Comparison of ENCODE assay signal across 1 cellular context in the genomic region with DNA sequence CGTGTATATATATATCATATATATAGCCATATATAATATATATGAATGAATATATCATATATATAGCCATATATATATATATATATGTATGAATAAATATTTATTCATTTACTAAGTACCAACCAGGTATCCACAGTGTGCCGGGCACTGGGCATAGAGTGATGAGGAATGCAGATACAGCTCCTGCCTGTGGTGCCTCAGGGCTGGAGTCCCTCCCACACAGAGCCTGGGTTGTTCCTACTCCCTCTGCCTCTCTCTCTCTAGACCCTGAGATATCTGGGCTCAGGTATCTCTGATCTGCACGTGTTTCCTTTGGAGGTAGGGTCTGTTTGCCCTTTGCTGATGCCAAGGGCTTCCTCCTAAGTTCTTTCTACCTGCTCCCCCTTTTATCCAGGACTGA.
TF ChIP-seq lines count a peak whose summit lies in the region.

No MANE protein-coding gene starts in this region.

TF ChIP-seq in GM23338, 12 proteins besides CTCF, POLR2A, EP300 and RAD21 (continued from another document):
- TF ChIP-seq, protein P1, sequence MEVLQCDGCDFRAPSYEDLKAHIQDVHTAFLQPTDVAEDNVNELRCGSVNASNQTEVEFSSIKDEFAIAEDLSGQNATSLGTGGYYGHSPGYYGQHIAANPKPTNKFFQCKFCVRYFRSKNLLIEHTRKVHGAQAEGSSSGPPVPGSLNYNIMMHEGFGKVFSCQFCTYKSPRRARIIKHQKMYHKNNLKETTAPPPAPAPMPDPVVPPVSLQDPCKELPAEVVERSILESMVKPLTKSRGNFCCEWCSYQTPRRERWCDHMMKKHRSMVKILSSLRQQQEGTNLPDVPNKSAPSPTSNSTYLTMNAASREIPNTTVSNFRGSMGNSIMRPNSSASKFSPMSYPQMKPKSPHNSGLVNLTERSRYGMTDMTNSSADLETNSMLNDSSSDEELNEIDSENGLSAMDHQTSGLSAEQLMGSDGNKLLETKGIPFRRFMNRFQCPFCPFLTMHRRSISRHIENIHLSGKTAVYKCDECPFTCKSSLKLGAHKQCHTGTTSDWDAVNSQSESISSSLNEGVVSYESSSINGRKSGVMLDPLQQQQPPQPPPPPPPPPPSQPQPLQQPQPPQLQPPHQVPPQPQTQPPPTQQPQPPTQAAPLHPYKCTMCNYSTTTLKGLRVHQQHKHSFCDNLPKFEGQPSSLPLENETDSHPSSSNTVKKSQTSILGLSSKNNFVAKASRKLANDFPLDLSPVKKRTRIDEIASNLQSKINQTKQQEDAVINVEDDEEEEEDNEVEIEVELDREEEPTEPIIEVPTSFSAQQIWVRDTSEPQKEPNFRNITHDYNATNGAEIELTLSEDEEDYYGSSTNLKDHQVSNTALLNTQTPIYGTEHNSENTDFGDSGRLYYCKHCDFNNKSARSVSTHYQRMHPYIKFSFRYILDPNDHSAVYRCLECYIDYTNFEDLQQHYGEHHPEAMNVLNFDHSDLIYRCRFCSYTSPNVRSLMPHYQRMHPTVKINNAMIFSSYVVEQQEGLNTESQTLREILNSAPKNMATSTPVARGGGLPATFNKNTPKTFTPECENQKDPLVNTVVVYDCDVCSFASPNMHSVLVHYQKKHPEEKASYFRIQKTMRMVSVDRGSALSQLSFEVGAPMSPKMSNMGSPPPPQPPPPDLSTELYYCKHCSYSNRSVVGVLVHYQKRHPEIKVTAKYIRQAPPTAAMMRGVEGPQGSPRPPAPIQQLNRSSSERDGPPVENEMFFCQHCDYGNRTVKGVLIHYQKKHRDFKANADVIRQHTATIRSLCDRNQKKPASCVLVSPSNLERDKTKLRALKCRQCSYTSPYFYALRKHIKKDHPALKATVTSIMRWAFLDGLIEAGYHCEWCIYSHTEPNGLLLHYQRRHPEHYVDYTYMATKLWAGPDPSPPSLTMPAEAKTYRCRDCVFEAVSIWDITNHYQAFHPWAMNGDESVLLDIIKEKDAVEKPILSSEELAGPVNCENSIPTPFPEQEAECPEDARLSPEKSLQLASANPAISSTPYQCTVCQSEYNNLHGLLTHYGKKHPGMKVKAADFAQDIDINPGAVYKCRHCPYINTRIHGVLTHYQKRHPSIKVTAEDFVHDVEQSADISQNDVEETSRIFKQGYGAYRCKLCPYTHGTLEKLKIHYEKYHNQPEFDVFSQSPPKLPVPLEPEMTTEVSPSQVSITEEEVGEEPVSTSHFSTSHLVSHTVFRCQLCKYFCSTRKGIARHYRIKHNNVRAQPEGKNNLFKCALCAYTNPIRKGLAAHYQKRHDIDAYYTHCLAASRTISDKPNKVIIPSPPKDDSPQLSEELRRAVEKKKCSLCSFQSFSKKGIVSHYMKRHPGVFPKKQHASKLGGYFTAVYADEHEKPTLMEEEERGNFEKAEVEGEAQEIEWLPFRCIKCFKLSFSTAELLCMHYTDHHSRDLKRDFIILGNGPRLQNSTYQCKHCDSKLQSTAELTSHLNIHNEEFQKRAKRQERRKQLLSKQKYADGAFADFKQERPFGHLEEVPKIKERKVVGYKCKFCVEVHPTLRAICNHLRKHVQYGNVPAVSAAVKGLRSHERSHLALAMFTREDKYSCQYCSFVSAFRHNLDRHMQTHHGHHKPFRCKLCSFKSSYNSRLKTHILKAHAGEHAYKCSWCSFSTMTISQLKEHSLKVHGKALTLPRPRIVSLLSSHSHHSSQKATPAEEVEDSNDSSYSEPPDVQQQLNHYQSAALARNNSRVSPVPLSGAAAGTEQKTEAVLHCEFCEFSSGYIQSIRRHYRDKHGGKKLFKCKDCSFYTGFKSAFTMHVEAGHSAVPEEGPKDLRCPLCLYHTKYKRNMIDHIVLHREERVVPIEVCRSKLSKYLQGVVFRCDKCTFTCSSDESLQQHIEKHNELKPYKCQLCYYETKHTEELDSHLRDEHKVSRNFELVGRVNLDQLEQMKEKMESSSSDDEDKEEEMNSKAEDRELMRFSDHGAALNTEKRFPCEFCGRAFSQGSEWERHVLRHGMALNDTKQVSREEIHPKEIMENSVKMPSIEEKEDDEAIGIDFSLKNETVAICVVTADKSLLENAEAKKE (CRISPR knock-in tag; IDR thresholded peaks at IDR 0.05) = no peak
TF ChIP-seq in GM23338: peak in this region for 0.
